Comparison of ENCODE assay signal across 10 cellular contexts in genomic region chr4:184420881-184421416, GRCh38. TPM values are rescaled to one million over a fixed set of nuclear protein-coding genes. Genes with fewer than 3 reads are reported as not detected.
DNase-seq lines count a peak whose midpoint lies in the region; ATAC-seq and TF ChIP-seq lines count a peak whose summit lies in the region.
"Had no signal": no experiment of that assay in that cellular context is flagged by ENCODE, and none has a peak within 500 bp of the region (broad histone marks: within the 10 kb centered on the region; RNA-seq: fewer than 3 reads in every experiment).

No MANE protein-coding gene starts in this region.

- WGBS in upper lobe of left lung, 2 donors = 68 to 74% methylated on average over 5 of the region's 5 CpGs

- H3K27ac Mint-ChIP-seq in activated CD8-positive, alpha-beta T cell treated with anti-CD3 and anti-CD28 coated beads for 36 hours = peak overlapping the region; percentile 56

- H3K4me3 Mint-ChIP-seq in activated CD8-positive, alpha-beta T cell treated with anti-CD3 and anti-CD28 coated beads for 36 hours = peak overlapping the region; percentile 12

- peaks cover 67% of the 10 kb centered on the region for H3K4me1 Mint-ChIP-seq in activated CD8-positive, alpha-beta T cell treated with anti-CD3 and anti-CD28 coated beads for 36 hours (ENCODE audit: low read depth)

- H3K27me3 Mint-ChIP-seq in activated CD8-positive, alpha-beta T cell treated with anti-CD3 and anti-CD28 coated beads for 36 hours = no peaks in the 10 kb centered on the region

- peaks cover 0 to 60% (median 6%) of the 10 kb centered on the region in 11 experiments; a peak in 9 of 22 replicates for H4K20me1 ChIP-seq in BLaER1 treated with 17β-estradiol and CSF1 and Interleukin-3, amounts not matched to agents 10 nM and 100 nM

- no peak for TF ChIP-seq CTCF in activated CD8-positive, alpha-beta T cell treated with anti-CD3 and anti-CD28 coated beads for 36 hours (IDR thresholded peaks at IDR 0.05)
- TF ChIP-seq CTCF in upper lobe of left lung (IDR thresholded peaks at IDR 0.05) = no peak

- no peak for TF ChIP-seq POLR2A in upper lobe of left lung (IDR thresholded peaks at IDR 0.05)

- peaks cover 75% of the 10 kb centered on the region for H3K36me3 Mint-ChIP-seq in activated CD8-positive, alpha-beta T cell treated with anti-CD3 and anti-CD28 coated beads for 36 hours (ENCODE audit: low read depth)

- H3K36me3 ChIP-seq in BLaER1 treated with 17β-estradiol and CSF1 and Interleukin-3, amounts not matched to agents 10 nM and 100 nM = peaks cover 62 to 79% (median 67%) of the 10 kb centered on the region in 11 experiments
- H3K36me3 ChIP-seq in upper lobe of left lung = peaks cover 3 to 55% (median 19%) of the 10 kb centered on the region in 4 donors

- CTCF ChIA-PET in activated CD8-positive, alpha-beta T cell treated with anti-CD3 and anti-CD28 coated beads for 36 hours (lab: Charles Lee) = interaction anchor here (1.0 to 2.5 kb wide), 5 partner anchors 32 to 157 kb away, joined by 3 to 13 read pairs (median 4); no protein-coding TSS in a partner anchor

- peak overlapping the region; percentile 50 to 84 (median 77) for H3K4me2 ChIP-seq in BLaER1 treated with 17β-estradiol and CSF1 and Interleukin-3, amounts not matched to agents 10 nM and 100 nM

- DNase-seq in GM19238 (ENCODE audit: insufficient read length, low spot score) (peak; percentile 17), upper lobe of left lung (no peak), epidermal melanocyte (ENCODE audit: insufficient read length, low spot score) (no peak), NCI-H524 treated with DMSO at 0.1 percent for 48 hours (lab: John Stamatoyannopoulos, UW) (no peak), DMS 273 (lab: John Stamatoyannopoulos, UW; ENCODE audit: unreplicated experiment) (no peak)
- peak; percentile 25 for DNase-seq in activated CD8-positive, alpha-beta T cell treated with anti-CD3 and anti-CD28 coated beads for 36 hours
- DNase-seq: DND-41, glutamatergic neuron had no signal

- H3K4me3 ChIP-seq in BLaER1 treated with 17β-estradiol and CSF1 and Interleukin-3, amounts not matched to agents 10 nM and 100 nM = peak overlapping the region in 2 of 10 experiments; percentile 12 to 19; a peak in 3 of 20 replicates
- H3K4me3 ChIP-seq in upper lobe of left lung = no peak overlapping the region

- POLR2A ChIA-PET in activated CD8-positive, alpha-beta T cell treated with anti-CD3 and anti-CD28 coated beads for 36 hours (lab: Charles Lee) = interaction anchor here (0.7 to 1.5 kb wide), 5 partner anchors 14 to 151 kb away, joined by 3 to 6 read pairs (median 4); partner anchors contain the start of gene IRF2

- H3K27ac ChIP-seq in BLaER1 treated with 17β-estradiol and CSF1 and Interleukin-3, amounts not matched to agents 10 nM and 100 nM = peak overlapping the region in 8 of 11 experiments; percentile 38 to 61 (median 52); a peak in 15 of 22 replicates
- H3K27ac ChIP-seq in upper lobe of left lung = peak overlapping the region in 2 of 4 donors; percentile 22 to 27

- no peaks in the 10 kb centered on the region for H3K27me3 ChIP-seq in BLaER1 treated with 17β-estradiol and CSF1 and Interleukin-3, amounts not matched to agents 10 nM and 100 nM
- H3K27me3 ChIP-seq in upper lobe of left lung = no peaks in the 10 kb centered on the region

- ATAC-seq in HG03064 (IDR thresholded peaks at IDR 0.05; ENCODE audit: low read depth, unreplicated experiment) (peak; percentile 32), upper lobe of left lung (ENCODE audit: low FRiP score in 2 of 2) (no peak)
- peak; percentile 24 for ATAC-seq in activated CD8-positive, alpha-beta T cell treated with anti-CD3 and anti-CD28 coated beads for 36 hours

- intact Hi-C loops in activated CD8-positive, alpha-beta T cell treated with anti-CD3 and anti-CD28 coated beads for 36 hours (cut with micrococcal nuclease) = no loop called here

- peaks cover 7% of the 10 kb centered on the region for H3K9me3 Mint-ChIP-seq in activated CD8-positive, alpha-beta T cell treated with anti-CD3 and anti-CD28 coated beads for 36 hours

- H3K9ac ChIP-seq in BLaER1 treated with 17β-estradiol and CSF1 and Interleukin-3, amounts not matched to agents 10 nM and 100 nM = peak overlapping the region in 7 of 11 experiments; percentile 1 to 45 (median 12); a peak in 8 of 22 replicates

- peaks cover 13 to 36% (median 24%) of the 10 kb centered on the region in 11 experiments; a peak in 21 of 22 replicates for H3K9me3 ChIP-seq in BLaER1 treated with 17β-estradiol and CSF1 and Interleukin-3, amounts not matched to agents 10 nM and 100 nM (replicated peaks in 1 of 11)
- no peaks in the 10 kb centered on the region for H3K9me3 ChIP-seq in upper lobe of left lung

- TF ChIP-seq EP300 in upper lobe of left lung (IDR thresholded peaks at IDR 0.05) = no peak

- peaks cover 46 to 62% (median 56%) of the 10 kb centered on the region in 10 experiments for H3K4me1 ChIP-seq in BLaER1 treated with 17β-estradiol and CSF1 and Interleukin-3, amounts not matched to agents 10 nM and 100 nM
- peaks cover 18 to 63% (median 35%) of the 10 kb centered on the region in 4 donors for H3K4me1 ChIP-seq in upper lobe of left lung

RNA-seq across cellular contexts. Expression of gene IRF2, which starts 53.4 kb away (rescaled TPM):
- total RNA-seq in activated CD8-positive, alpha-beta T cell treated with anti-CD3 and anti-CD28 coated beads for 36 hours = 10 to 100 TPM; 48.1 to 56.4 TPM
- total RNA-seq in upper lobe of left lung = 10 to 100 TPM; 25.5 to 46.1 (median 41.7) TPM

Comparison
In these comparisons a context has a peak if more than half of its experiments do, and no peak if none do; other contexts are left out.
1. DNase-seq: peak in GM19238 (single experiment) and activated CD8-positive, alpha-beta T cell treated with anti-CD3 and anti-CD28 coated beads for 36 hours (single experiment); none in upper lobe of left lung (0 of 2), epidermal melanocyte (single experiment), NCI-H524 treated with DMSO at 0.1 percent for 48 hours (single experiment) and DMS 273 (single experiment).
2. ATAC-seq: peak in HG03064 (single experiment) and activated CD8-positive, alpha-beta T cell treated with anti-CD3 and anti-CD28 coated beads for 36 hours (single experiment); none in upper lobe of left lung (0 of 2).